Comparison of ENCODE assay signal across 8 cellular contexts in genomic region chr14:92729632-92730358, GRCh38. TPM values are rescaled to one million over a fixed set of nuclear protein-coding genes. Genes with fewer than 3 reads are reported as not detected.
DNase-seq lines count a peak whose midpoint lies in the region; FAIRE-seq and TF ChIP-seq lines count a peak whose summit lies in the region.

No MANE protein-coding gene starts in this region.

- FAIRE-seq in small intestine (lab: Jason Lieb, UNC), result no peak

- no peaks in the 10 kb centered on the region for H3K9me3 ChIP-seq in BE2C
- no peaks in the 10 kb centered on the region for H3K9me3 ChIP-seq in small intestine (ENCODE audit: control insufficient read depth, low read depth)

- DNase-seq in GM13977 (ENCODE audit: low spot score), result peak; percentile 43
- DNase-seq in HCEC 1CT, result peak; percentile 95
- DNase-seq in NCI-H82 treated with DMSO at 0.1 percent for 48 hours (lab: John Stamatoyannopoulos, UW; ENCODE audit: unreplicated experiment), result peak; percentile 46
- peak; percentile 91 for DNase-seq in glomerular visceral epithelial cell (ENCODE audit: extremely low spot score)
- DNase-seq in BE2C, result no peak
- no peak for DNase-seq in DMS153 (lab: John Stamatoyannopoulos, UW)
- no peak for DNase-seq in NCI-H1417 treated with DMSO at 0.1 percent for 48 hours (lab: John Stamatoyannopoulos, UW)
- DNase-seq in small intestine, result no peak

- 61 to 78% (median 70%) methylated on average over 14 of the region's 14 CpGs for WGBS in small intestine, 3 donors

- TF ChIP-seq CTCF in GM13977 (IDR thresholded peaks at IDR 0.05; ENCODE audit: extremely low read depth, insufficient read depth, missing control alignments), result no peak
- TF ChIP-seq CTCF in BE2C (IDR thresholded peaks at IDR 0.05; ENCODE audit: low read depth, low read length), result no peak

- in situ Hi-C loops in GM13977 (cut with MboI; ENCODE audit: low pct_unique_long_range_greater_than_20kb, low sequenced_read_pairs, unreplicated experiment), result no loop called here

- H3K4me3 ChIP-seq in BE2C (ENCODE audit: low read depth, low read length) (no peak overlapping the region), small intestine (ENCODE audit: low read depth in 1 of 2, low read length in 2 of 2) (no peak overlapping the region)

- no peaks in the 10 kb centered on the region for H3K27me3 ChIP-seq in BE2C
- no peaks in the 10 kb centered on the region for H3K27me3 ChIP-seq in small intestine (ENCODE audit: control insufficient read depth in 2 of 2, insufficient read depth in 2 of 2, low read length in 2 of 2)

- H3K36me3 ChIP-seq in BE2C, result peaks cover 19% of the 10 kb centered on the region
- no peaks in the 10 kb centered on the region for H3K36me3 ChIP-seq in small intestine (ENCODE audit: control insufficient read depth in 2 of 2, insufficient read depth in 2 of 2, low read length in 2 of 2)

- H3K4me1 ChIP-seq in BE2C (no peaks in the 10 kb centered on the region), small intestine (ENCODE audit: control insufficient read depth in 2 of 2, insufficient read depth in 1 of 2, low read depth in 1 of 2, low read length in 1 of 2) (peaks cover 0 to 7% of the 10 kb centered on the region in 2 donors)

- H3K27ac ChIP-seq in small intestine (ENCODE audit: low read depth in 1 of 2, low read length in 1 of 2), result no peak overlapping the region

RNA-seq across cellular contexts. Expression of gene LGMN, which starts 18.6 kb away (rescaled TPM):
- 76.6 TPM for polyA plus RNA-seq in BE2C (2012; ENCODE audit: insufficient read depth, insufficient read length, low read depth)
- polyA plus RNA-seq in small intestine, result 10 to 100 TPM; 57.8 to 64.9 (median 59.7) TPM

Comparison
In these comparisons a context has a peak if more than half of its experiments do, and no peak if none do; other contexts are left out.
1. DNase-seq: peak in GM13977 (single experiment), HCEC 1CT (single experiment), NCI-H82 treated with DMSO at 0.1 percent for 48 hours (single experiment) and glomerular visceral epithelial cell (single experiment); none in BE2C (single experiment), DMS153 (single experiment), NCI-H1417 treated with DMSO at 0.1 percent for 48 hours (single experiment) and small intestine (single experiment).